Comparison of ENCODE assay signal across 22 cellular contexts in genomic region chr17:82808006-82808405, GRCh38. TPM values are rescaled to one million over a fixed set of nuclear protein-coding genes. Genes with fewer than 3 reads are reported as not detected.
"Had no signal": no experiment of that assay in that cellular context is flagged by ENCODE, and none has a peak within 500 bp of the region (broad histone marks: within the 10 kb centered on the region; RNA-seq: fewer than 3 reads in every experiment).

No MANE protein-coding gene starts in this region.

- H3K27ac ChIP-seq: adrenal gland, parathyroid adenoma, sigmoid colon, transverse colon, uterus had no signal

- H3K4me3 ChIP-seq: adrenal gland, sigmoid colon, smooth muscle cell, transverse colon, uterus had no signal

- FAIRE-seq: astrocyte, colon, endothelial cell of umbilical vein, frontal cortex had no signal

- H2AFZ ChIP-seq: parathyroid adenoma had no signal

- DNase-seq: activated gamma-delta T cell treated with Interleukin-2 at 50 U/mL for 16 hours; activated T-cell treated with anti-CD3 and anti-CD28 coated beads, Interleukin-2, amount 50 U/mL, for 1 hour; adrenal gland; effector memory CD4-positive, alpha-beta T cell; glutamatergic neuron; hippocampal formation; kidney glomerular epithelial cell; sigmoid colon; stimulated activated CD4-positive, alpha-beta T cell treated with anti-CD3 and anti-CD28 coated beads, Interleukin-15, amount 100 ng/mL, for 24 hours; T-helper 9 cell; transverse colon; uterus had no signal

- H3K4me1 ChIP-seq: adrenal gland, transverse colon had no signal

- ATAC-seq: esophagus mucosa; stimulated activated memory B cell treated with anti-CD40 and anti-IgM and Interleukin-4, amounts not matched to agents 10 μg/mL and 1 μg/mL and 100 μg/mL, for 72 hours had no signal

- H3K4me2 ChIP-seq: smooth muscle cell had no signal

- H3K27me3 ChIP-seq: adrenal gland, sigmoid colon, transverse colon, uterus had no signal

- H3K9me3 ChIP-seq: adrenal gland, sigmoid colon, transverse colon, uterus had no signal

- H3K36me3 ChIP-seq: transverse colon, uterus had no signal

RNA-seq across cellular contexts. Expression of gene ZNF750, which starts 31.8 kb away (rescaled TPM):
- total RNA-seq: frontal cortex, liver, sigmoid colon, temporal lobe, transverse colon had no signal
